11 cellular contexts compared by ENCODE assay signal in the genomic region with DNA sequence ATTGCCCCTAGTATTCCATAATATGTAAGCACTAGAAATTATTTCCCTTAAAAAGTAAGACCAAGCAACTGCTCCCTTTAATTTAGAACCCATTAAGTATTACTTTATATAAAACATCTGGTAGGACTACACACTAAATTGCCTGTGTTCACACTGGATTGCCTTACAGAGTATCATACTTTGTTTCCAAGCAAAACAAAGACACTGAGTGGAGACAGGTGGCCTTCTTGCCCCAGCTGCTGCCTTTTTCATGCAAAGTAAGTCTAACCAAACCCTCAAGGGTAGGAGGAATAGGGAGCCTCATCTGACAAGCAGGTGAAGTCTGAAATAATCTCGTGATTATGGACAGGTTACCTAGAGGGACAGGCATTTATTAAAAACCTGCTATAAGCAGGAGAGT.
DNase-seq lines count a peak whose midpoint lies in the region; ATAC-seq, FAIRE-seq and TF ChIP-seq lines count a peak whose summit lies in the region.
"Had no signal": no experiment of that assay in that cellular context is flagged by ENCODE, and none has a peak within 500 bp of the region (broad histone marks: within the 10 kb centered on the region; RNA-seq: fewer than 3 reads in every experiment).

No MANE protein-coding gene starts in this region.

- H3K79me2 ChIP-seq in DOHH2 (ENCODE audit: control insufficient read depth, low read length) (no peaks in the 10 kb centered on the region), SK-N-SH (ENCODE audit: insufficient read depth) (no peaks in the 10 kb centered on the region)

- H2AFZ ChIP-seq in SK-N-SH (ENCODE audit: low read depth) = no peak overlapping the region

- H3K4me1 ChIP-seq in DOHH2 (ENCODE audit: control insufficient read depth, low read length) = peaks cover 20% of the 10 kb centered on the region
- no peaks in the 10 kb centered on the region for H3K4me1 ChIP-seq in SK-N-SH (ENCODE audit: control insufficient read depth in 1 of 2, insufficient read depth in 2 of 2, low read depth in 1 of 2, low read length in 1 of 2)
- peaks cover 0 to 5% of the 10 kb centered on the region in 2 donors for H3K4me1 ChIP-seq in kidney (ENCODE audit: control insufficient read depth in 1 of 2, insufficient read depth in 1 of 2, low read depth in 1 of 2, low read length in 2 of 2)
- H3K4me1 ChIP-seq in HAP-1 = peaks cover 6% of the 10 kb centered on the region; the same call in 1 of the 2 replicates
- H3K4me1 ChIP-seq: heart right ventricle had no signal

- 0% methylated on average over 1 of the region's 1 CpG for WGBS in SK-N-SH (ENCODE audit: low lambda C conversion rate)

- no peak for FAIRE-seq in kidney (lab: Jason Lieb, UNC)

- peak; percentile 88 for DNase-seq in NCI-H69 (lab: John Stamatoyannopoulos, UW)
- DNase-seq in NK-92 (lab: John Stamatoyannopoulos, UW; ENCODE audit: unreplicated experiment) = no peak
- DNase-seq in SK-N-SH = no peak
- no peak for DNase-seq in kidney
- no peak for DNase-seq in HAP-1 (ENCODE audit: low spot score in 2 of 2)
- DNase-seq: central memory CD4-positive, alpha-beta T cell; heart right ventricle; occipital lobe had no signal

- TF ChIP-seq RAD21 in SK-N-SH (IDR thresholded peaks at IDR 0.05; ENCODE audit: low read length) = no peak

- H3K27ac ChIP-seq in DOHH2 (ENCODE audit: low read depth, low read length) (no peak overlapping the region), SK-N-SH (ENCODE audit: low read depth in 2 of 2, low read length in 1 of 2) (no peak overlapping the region), kidney (ENCODE audit: low read depth in 2 of 2, low read length in 2 of 2) (no peak overlapping the region)
- H3K27ac ChIP-seq: heart right ventricle had no signal

- H3K27me3 ChIP-seq in DOHH2 (ENCODE audit: control insufficient read depth, low read length) (peaks cover 73% of the 10 kb centered on the region), SK-N-SH (ENCODE audit: insufficient read depth) (no peaks in the 10 kb centered on the region), HAP-1 (ENCODE audit: low read depth) (no peaks in the 10 kb centered on the region)

- intact Hi-C loops in kidney (cut with DNase I) = no loop called here

- H3K9me2 ChIP-seq in DOHH2 (replicated peaks; ENCODE audit: control insufficient read depth, low read length) = no peaks in the 10 kb centered on the region
- H3K9me2 ChIP-seq in SK-N-SH = no peaks in the 10 kb centered on the region

- peak; percentile 89 for ATAC-seq in GM21576 (IDR thresholded peaks at IDR 0.05; ENCODE audit: unreplicated experiment)
- peak; percentile 88 for ATAC-seq in HG03439 (IDR thresholded peaks at IDR 0.05; ENCODE audit: unreplicated experiment)
- ATAC-seq: heart right ventricle had no signal

- in situ Hi-C loops in HAP-1 (cut with MboI; ENCODE audit: low sequenced_read_pairs) = no loop called here

- H3K36me3 ChIP-seq in DOHH2 (ENCODE audit: control insufficient read depth, low read length) (no peaks in the 10 kb centered on the region), SK-N-SH (replicated peaks in 1 of 2; ENCODE audit: control insufficient read depth in 1 of 2, insufficient read depth in 2 of 2, low read length in 1 of 2) (no peaks in the 10 kb centered on the region), kidney (ENCODE audit: control insufficient read depth in 1 of 2, insufficient read depth in 2 of 2, low read length in 2 of 2) (no peaks in the 10 kb centered on the region), HAP-1 (replicated peaks) (no peaks in the 10 kb centered on the region)
- H3K36me3 ChIP-seq: heart right ventricle had no signal

- CTCF ChIA-PET in SK-N-SH (lab: Yijun Ruan, JAX) = interaction anchor here (2.5 kb wide), 1 partner anchor 20 kb away, joined by 7 read pairs; no protein-coding TSS in a partner anchor

- TF ChIP-seq CTCF in DOHH2 (IDR thresholded peaks at IDR 0.05; ENCODE audit: low read depth, low read length, poor library complexity, severe bottlenecking) = no peak
- no peak for TF ChIP-seq CTCF in SK-N-SH (IDR thresholded peaks at IDR 0.05)
- no peak for TF ChIP-seq CTCF in kidney (IDR thresholded peaks at IDR 0.05; ENCODE audit: borderline replicate concordance, extremely low read depth, insufficient read depth)

- H3F3A ChIP-seq in DOHH2 (ENCODE audit: control insufficient read depth, insufficient read depth) (no peaks in the 10 kb centered on the region), SK-N-SH (replicated peaks; ENCODE audit: insufficient read depth) (no peaks in the 10 kb centered on the region)

- H4K20me1 ChIP-seq in DOHH2 (ENCODE audit: control insufficient read depth, insufficient read depth, low read depth, low read length) (no peaks in the 10 kb centered on the region), SK-N-SH (ENCODE audit: insufficient read depth) (no peaks in the 10 kb centered on the region)

- H3K9ac ChIP-seq in SK-N-SH = no peak overlapping the region
- H3K9ac ChIP-seq in kidney (ENCODE audit: low read length in 2 of 2) = no peak overlapping the region

- H3K4me2 ChIP-seq in DOHH2 (ENCODE audit: low read length) (peak overlapping the region; percentile 8; the same call in 1 of the 2 replicates), SK-N-SH (no peak overlapping the region)

- TF ChIP-seq EP300 in SK-N-SH (IDR thresholded peaks at IDR 0.05; ENCODE audit: borderline replicate concordance in 1 of 2, low read depth in 1 of 2, low read length in 1 of 2) = no peak

- POLR2A ChIA-PET in SK-N-SH (lab: Yijun Ruan, JAX) = no interaction called here

- H3K4me3 ChIP-seq in DOHH2 (ENCODE audit: low read length) (no peak overlapping the region), SK-N-SH (ENCODE audit: low read depth in 2 of 2, low read length in 1 of 2) (no peak overlapping the region), kidney (ENCODE audit: low read length in 2 of 2) (no peak overlapping the region), HAP-1 (no peak overlapping the region)
- H3K4me3 ChIP-seq: heart right ventricle had no signal

- H3K9me3 ChIP-seq in DOHH2 (ENCODE audit: control insufficient read depth, insufficient read depth, low read length) (no peaks in the 10 kb centered on the region), SK-N-SH (no peaks in the 10 kb centered on the region), kidney (ENCODE audit: control insufficient read depth in 1 of 2, low read length in 2 of 2) (no peaks in the 10 kb centered on the region), HAP-1 (no peaks in the 10 kb centered on the region)
- H3K9me3 ChIP-seq: heart right ventricle had no signal

TF ChIP-seq in SK-N-SH, 30 proteins besides CTCF, POLR2A, EP300 and RAD21:
- TF ChIP-seq GATA2 (CRISPR knock-in tag; IDR thresholded peaks at IDR 0.05) (no peak), TEAD4 (IDR thresholded peaks at IDR 0.05; ENCODE audit: borderline replicate concordance, insufficient read depth) (no peak), EZH2phosphoT487 (IDR thresholded peaks at IDR 0.05; ENCODE audit: borderline replicate concordance, low read depth) (no peak), FOXJ3 (CRISPR knock-in tag; IDR thresholded peaks at IDR 0.05) (no peak), SMC3 (IDR thresholded peaks at IDR 0.05; ENCODE audit: low read depth, low read length) (no peak), FOXM1 (IDR thresholded peaks at IDR 0.05; ENCODE audit: low read depth) (no peak), MEF2A (IDR thresholded peaks at IDR 0.05; ENCODE audit: borderline replicate concordance, low read depth) (no peak), FOSL2 (IDR thresholded peaks at IDR 0.05; ENCODE audit: borderline replicate concordance, low read depth) (no peak), CHD2 (IDR thresholded peaks at IDR 0.05; ENCODE audit: low read length, partially characterized antibody) (no peak), GABPA (IDR thresholded peaks at IDR 0.05; ENCODE audit: low read depth) (no peak), NRF1 (IDR thresholded peaks at IDR 0.05; ENCODE audit: low read depth, low read length) (no peak)
- TF ChIP-seq, protein P1, sequence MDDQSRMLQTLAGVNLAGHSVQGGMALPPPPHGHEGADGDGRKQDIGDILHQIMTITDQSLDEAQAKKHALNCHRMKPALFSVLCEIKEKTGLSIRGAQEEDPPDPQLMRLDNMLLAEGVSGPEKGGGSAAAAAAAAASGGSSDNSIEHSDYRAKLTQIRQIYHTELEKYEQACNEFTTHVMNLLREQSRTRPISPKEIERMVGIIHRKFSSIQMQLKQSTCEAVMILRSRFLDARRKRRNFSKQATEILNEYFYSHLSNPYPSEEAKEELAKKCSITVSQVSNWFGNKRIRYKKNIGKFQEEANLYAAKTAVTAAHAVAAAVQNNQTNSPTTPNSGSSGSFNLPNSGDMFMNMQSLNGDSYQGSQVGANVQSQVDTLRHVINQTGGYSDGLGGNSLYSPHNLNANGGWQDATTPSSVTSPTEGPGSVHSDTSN (IDR thresholded peaks at IDR 0.05) = no peak
- TF ChIP-seq, protein P2, sequence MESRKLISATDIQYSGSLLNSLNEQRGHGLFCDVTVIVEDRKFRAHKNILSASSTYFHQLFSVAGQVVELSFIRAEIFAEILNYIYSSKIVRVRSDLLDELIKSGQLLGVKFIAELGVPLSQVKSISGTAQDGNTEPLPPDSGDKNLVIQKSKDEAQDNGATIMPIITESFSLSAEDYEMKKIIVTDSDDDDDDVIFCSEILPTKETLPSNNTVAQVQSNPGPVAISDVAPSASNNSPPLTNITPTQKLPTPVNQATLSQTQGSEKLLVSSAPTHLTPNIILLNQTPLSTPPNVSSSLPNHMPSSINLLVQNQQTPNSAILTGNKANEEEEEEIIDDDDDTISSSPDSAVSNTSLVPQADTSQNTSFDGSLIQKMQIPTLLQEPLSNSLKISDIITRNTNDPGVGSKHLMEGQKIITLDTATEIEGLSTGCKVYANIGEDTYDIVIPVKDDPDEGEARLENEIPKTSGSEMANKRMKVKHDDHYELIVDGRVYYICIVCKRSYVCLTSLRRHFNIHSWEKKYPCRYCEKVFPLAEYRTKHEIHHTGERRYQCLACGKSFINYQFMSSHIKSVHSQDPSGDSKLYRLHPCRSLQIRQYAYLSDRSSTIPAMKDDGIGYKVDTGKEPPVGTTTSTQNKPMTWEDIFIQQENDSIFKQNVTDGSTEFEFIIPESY (IDR thresholded peaks at IDR 0.05; ENCODE audit: borderline replicate concordance, low read depth) = no peak
